29 cellular contexts compared by ENCODE assay signal in the genomic region with DNA sequence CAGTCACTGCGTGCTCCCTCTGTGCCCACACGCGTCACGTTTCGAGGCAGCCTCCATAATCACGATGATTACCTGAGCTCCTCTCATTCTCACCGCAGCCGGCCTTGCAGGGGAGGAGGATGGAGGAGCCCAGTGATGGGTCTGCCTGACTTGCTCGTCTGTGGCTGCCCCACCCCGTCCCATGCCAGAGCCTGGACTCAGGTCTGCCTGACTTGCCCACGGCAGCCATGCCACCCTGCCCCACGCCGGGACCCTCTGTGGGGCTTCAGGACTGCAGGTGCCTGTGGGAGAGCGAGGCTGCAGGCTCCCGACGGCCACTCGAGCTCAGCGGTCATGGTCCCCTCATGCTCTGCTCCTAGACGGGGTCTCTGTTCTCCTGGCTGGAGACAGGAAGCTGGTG.
"Had no signal": no experiment of that assay in that cellular context is flagged by ENCODE, and none has a peak within 500 bp of the region (broad histone marks: within the 10 kb centered on the region; RNA-seq: fewer than 3 reads in every experiment).

No MANE protein-coding gene starts in this region.

- H3K27ac ChIP-seq: brain microvascular endothelial cell, cardiac muscle cell, RWPE1 had no signal

- H3K4me3 ChIP-seq: cardiac muscle cell, MG63 had no signal

- H3K36me3 ChIP-seq: brain microvascular endothelial cell, cardiac muscle cell, MG63 had no signal

- H3K9me3 ChIP-seq: MG63 had no signal

- ATAC-seq: activated T-cell treated with anti-CD3 and anti-CD28 coated beads, Interleukin-2, amount 50 U/mL, for 4 hours; Panc1; T-helper 17 cell; WTC11 had no signal

- DNase-seq: activated CD4-positive, alpha-beta memory T cell treated with anti-CD3 and anti-CD28 coated beads for 36 hours; activated CD4-positive, alpha-beta T cell treated with anti-CD3 and anti-CD28 coated beads, Interleukin-2, amount 10 ng/mL, durations not matched to agents 24 days and 14 days; activated CD4-positive, CD25-positive, alpha-beta regulatory T cell treated with anti-CD3 and anti-CD28 coated beads, Interleukin-2, amount 50 U/mL, for 72 hours; activated gamma-delta T cell treated with Interleukin-2 at 50 U/mL for 16 hours; activated naive CD4-positive, alpha-beta T cell treated with anti-CD3 and anti-CD28 coated beads, Interleukin-2, amount 10 ng/mL, durations not matched to agents 7 days and 5 days; activated naive CD8-positive, alpha-beta T cell treated with anti-CD3 and anti-CD28 coated beads for 36 hours; activated T-cell treated with anti-CD3 and anti-CD28 coated beads, Interleukin-2, amount 50 U/mL, for 4 hours; brain microvascular endothelial cell; cerebellar nuclear complex; MG63; MV-4-11; NCI-H1092 treated with DMSO at 0.1 percent for 48 hours; NCI-H1417 treated with DMSO at 0.1 percent for 48 hours; NCI-H1694; NCI-H2029; NCI-H2107; NCI-H2171 treated with DMSO at 0.1 percent for 48 hours; NCI-H345; NCI-H510A; NCI-H526 treated with DMSO at 0.1 percent for 48 hours; NK-92 treated with Interleukin-12 subunit alpha and Interleukin-12 subunit beta, amount 100 ng/mL, for 24 hours; OCI-M1; SHP77 treated with DMSO at 0.1 percent for 48 hours; T-helper 17 cell; T-helper 9 cell had no signal

- H3K27me3 ChIP-seq: brain microvascular endothelial cell, cardiac muscle cell, MG63 had no signal
